Comparison of ENCODE assay signal across 12 cellular contexts in the genomic region with DNA sequence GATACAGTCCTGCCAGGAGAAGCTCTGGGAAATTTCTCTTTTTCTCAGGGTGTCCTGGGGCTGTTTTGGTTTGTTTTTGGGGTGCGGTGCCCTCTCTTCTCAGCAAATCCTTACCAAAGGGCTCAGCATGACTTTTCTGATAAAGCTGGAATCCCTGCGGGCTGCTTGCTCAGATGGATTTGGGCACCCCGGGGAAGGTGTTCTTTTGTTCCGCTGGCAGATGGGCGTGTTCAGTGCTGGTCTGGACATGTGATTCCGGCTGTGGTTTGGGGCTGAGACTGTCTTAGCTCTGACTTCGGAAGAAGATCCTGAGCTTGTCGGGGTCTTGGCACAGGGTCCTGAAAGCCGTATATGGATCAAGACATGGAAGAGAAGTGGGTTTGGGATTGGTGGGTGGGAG.
A peak's percentile ranks its signal among the peaks of the same experiment; 100 is the strongest.
DNase-seq lines count a peak whose midpoint lies in the region; TF ChIP-seq lines count a peak whose summit lies in the region.
"Had no signal": no experiment of that assay in that cellular context is flagged by ENCODE, and none has a peak within 500 bp of the region (broad histone marks: within the 10 kb centered on the region; RNA-seq: fewer than 3 reads in every experiment).

No MANE protein-coding gene starts in this region.

- peak overlapping the region; percentile 78 to 88 (median 84) for H3K27ac ChIP-seq in esophagus squamous epithelium
- no peak overlapping the region for H3K27ac ChIP-seq in parathyroid adenoma

- no peak for TF ChIP-seq CTCF in esophagus squamous epithelium (IDR thresholded peaks at IDR 0.05)
- TF ChIP-seq CTCF in parathyroid adenoma (IDR thresholded peaks at IDR 0.05): no peak

- H3K4me1 ChIP-seq in esophagus squamous epithelium: peaks cover 8 to 51% (median 12%) of the 10 kb centered on the region in 3 donors
- H3K4me1 ChIP-seq in parathyroid adenoma: no peaks in the 10 kb centered on the region

- DNase-seq in H7: peak; percentile 70
- peak; percentile 3 for DNase-seq in OCI-M1 (lab: John Stamatoyannopoulos, UW)
- no peak for DNase-seq in esophagus squamous epithelium (lab: John Stamatoyannopoulos, UW)
- DNase-seq in ACHN: no peak
- no peak for DNase-seq in activated effector memory CD4-positive, alpha-beta T cell treated with anti-CD3 and anti-CD28 coated beads, Interleukin-2, amount 50 U/mL, for 16 hours
- no peak for DNase-seq in GM03348 (ENCODE audit: low spot score)
- no peak for DNase-seq in HuH-7.5 (ENCODE audit: low spot score)
- DNase-seq: activated CD4-positive, alpha-beta T cell treated with anti-CD3 and anti-CD28 coated beads for 4 hours; COR-L47; NCI-H2081 treated with DMSO at 0.1 percent for 48 hours; SIG-M5 had no signal

- no peak overlapping the region for H3K9ac ChIP-seq in parathyroid adenoma

- H3K4me2 ChIP-seq in parathyroid adenoma (ENCODE audit: low read length): no peak overlapping the region

- H3K36me3 ChIP-seq in H7 (replicated peaks; ENCODE audit: control insufficient read depth, insufficient read depth, low read length): no peaks in the 10 kb centered on the region
- no peaks in the 10 kb centered on the region for H3K36me3 ChIP-seq in esophagus squamous epithelium
- no peaks in the 10 kb centered on the region for H3K36me3 ChIP-seq in parathyroid adenoma (ENCODE audit: control insufficient read depth, insufficient read depth, low read length)

- in situ Hi-C loops in ACHN (cut with HindIII; ENCODE audit: low pct_ligation_motif_present, low pct_unique_long_range_greater_than_20kb, low sequenced_read_pairs): no loop called here

- no peaks in the 10 kb centered on the region for H3K9me3 ChIP-seq in esophagus squamous epithelium
- H3K9me3 ChIP-seq in parathyroid adenoma (ENCODE audit: control insufficient read depth, low read length): no peaks in the 10 kb centered on the region

- H3K27me3 ChIP-seq in H7 (ENCODE audit: control insufficient read depth, insufficient read depth, low read length): no peaks in the 10 kb centered on the region; the same call in 1 of the 2 replicates
- H3K27me3 ChIP-seq in esophagus squamous epithelium: no peaks in the 10 kb centered on the region
- no peaks in the 10 kb centered on the region for H3K27me3 ChIP-seq in parathyroid adenoma (ENCODE audit: control insufficient read depth, insufficient read depth, low read length)

- TF ChIP-seq POLR2A in esophagus squamous epithelium (IDR thresholded peaks at IDR 0.05): peak in 1 of 4 donors; percentile 1

- intact Hi-C loops in esophagus squamous epithelium (cut with DNase I): loop anchor here (10.0 kb wide), 1 partner anchor 132 kb away; the partner anchor contains the start of gene SPRED2

- H3K79me2 ChIP-seq in parathyroid adenoma: no peaks in the 10 kb centered on the region

- H2AFZ ChIP-seq in parathyroid adenoma: peak overlapping the region; percentile 61

- no peak overlapping the region for H3K4me3 ChIP-seq in H7 (ENCODE audit: insufficient read depth, low read depth, low read length)
- peak overlapping the region; percentile 14 to 52 (median 22) for H3K4me3 ChIP-seq in esophagus squamous epithelium
- H3K4me3 ChIP-seq in parathyroid adenoma (ENCODE audit: low read depth, low read length): no peak overlapping the region

- 39% methylated on average over 3 of the region's 9 CpGs; no CpG with 5 or more reads in 1 of the 2 donors for WGBS in esophagus squamous epithelium, 2 donors

Comparison
In these comparisons a context has a peak if more than half of its experiments do, and no peak if none do; other contexts are left out.
1. DNase-seq: peak in H7 (single experiment) and OCI-M1 (single experiment); none in esophagus squamous epithelium (single experiment), ACHN (single experiment), activated effector memory CD4-positive, alpha-beta T cell treated with anti-CD3 and anti-CD28 coated beads, Interleukin-2, amount 50 U/mL, for 16 hours (single experiment), GM03348 (single experiment) and HuH-7.5 (single experiment).
2. H3K4me3 ChIP-seq: peak in esophagus squamous epithelium (4 of 4); none in H7 (single experiment) and parathyroid adenoma (single experiment).